1 cellular context compared by ENCODE assay signal in the genomic region with DNA sequence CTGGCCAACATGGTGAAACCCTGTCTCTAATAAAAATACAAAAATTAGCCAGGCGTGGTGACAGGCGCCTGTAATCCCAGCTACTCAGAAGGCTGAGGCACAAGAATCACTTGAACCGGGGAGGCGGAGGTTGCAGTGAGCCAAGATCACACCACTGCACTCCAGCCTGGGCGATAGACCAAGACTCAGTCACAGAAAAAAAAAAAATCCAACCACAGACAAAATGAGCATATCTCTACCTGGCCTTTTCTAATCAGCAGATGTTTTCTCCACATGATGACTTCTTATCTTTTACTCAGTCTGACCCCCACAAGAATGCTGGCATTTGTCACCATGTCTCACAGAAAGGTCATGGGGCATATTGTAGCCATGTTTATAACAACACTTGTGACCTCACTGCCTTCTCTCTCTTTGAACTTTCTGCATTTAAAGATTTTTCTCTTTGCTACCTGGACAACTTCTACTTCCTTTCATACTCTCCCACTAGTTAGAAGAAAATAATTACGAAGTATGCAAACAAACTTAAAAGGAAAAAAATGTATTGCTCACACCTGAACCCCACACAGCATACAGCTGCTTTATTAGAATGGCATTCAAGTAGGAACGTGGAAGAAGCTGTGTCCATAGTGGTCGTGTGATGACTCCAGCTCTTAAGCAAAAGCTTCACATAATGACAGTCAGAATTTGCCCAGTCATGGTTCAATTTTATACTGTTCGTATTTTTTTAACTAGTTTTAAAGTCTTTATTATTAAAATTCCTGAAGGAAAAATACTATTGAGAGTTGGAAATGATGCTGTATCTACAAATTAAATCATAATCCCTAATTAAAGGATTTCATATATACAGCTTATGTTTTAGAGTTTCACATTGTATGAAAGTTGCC.
TF ChIP-seq lines count a peak whose summit lies in the region.

No MANE protein-coding gene starts in this region.

TF ChIP-seq in K562, 482 proteins besides CTCF, POLR2A, EP300 and RAD21 (continued from another document and continues in another):
- TF ChIP-seq THRAP3 (IDR thresholded peaks at IDR 0.05; ENCODE audit: borderline replicate concordance) (no peak), ZEB2 (IDR thresholded peaks at IDR 0.05) (no peak), PTBP1 (IDR thresholded peaks at IDR 0.05; ENCODE audit: low read depth, low read length) (no peak), ZC3H4 (CRISPR knock-in tag; IDR thresholded peaks at IDR 0.05; ENCODE audit: borderline replicate concordance) (no peak), MTA3 (IDR thresholded peaks at IDR 0.05; ENCODE audit: borderline replicate concordance) (no peak), PHF20 (IDR thresholded peaks at IDR 0.05; ENCODE audit: partially characterized antibody) (no peak), SMARCA5 (IDR thresholded peaks at IDR 0.05) (no peak), ZFP30 (CRISPR knock-in tag; IDR thresholded peaks at IDR 0.05; ENCODE audit: borderline replicate concordance) (no peak), ZNF197 (CRISPR knock-in tag; IDR thresholded peaks at IDR 0.05; ENCODE audit: low read depth) (no peak), NFE2 (IDR thresholded peaks at IDR 0.05; ENCODE audit: low read depth) (peak; percentile 60; the same call in 1 of the 2 replicates), STAG1 (CRISPR knock-in tag; IDR thresholded peaks at IDR 0.05; ENCODE audit: borderline replicate concordance) (no peak), MEF2D (tag; conservative IDR thresholded peaks at IDR 0.05; ENCODE audit: low read depth) (no peak), FOXM1 (IDR thresholded peaks at IDR 0.05; ENCODE audit: low read depth) (no peak), FOXM1 (CRISPR knock-in tag; IDR thresholded peaks at IDR 0.05; ENCODE audit: low read depth) (no peak), ZNF561 (CRISPR knock-in tag; conservative IDR thresholded peaks at IDR 0.05) (no peak), MIER1 (IDR thresholded peaks at IDR 0.05; ENCODE audit: low read depth) (no peak), L3MBTL2 (IDR thresholded peaks at IDR 0.05) (no peak), SMARCB1 (IDR thresholded peaks at IDR 0.05; ENCODE audit: insufficient read length, low read depth) (no peak), MCM5 (IDR thresholded peaks at IDR 0.05; ENCODE audit: low read depth) (no peak), FIP1L1 (IDR thresholded peaks at IDR 0.05; ENCODE audit: low read depth, low read length, poor library complexity, severe bottlenecking) (no peak), HNRNPUL1 (IDR thresholded peaks at IDR 0.05; ENCODE audit: low read length) (no peak), BRD9 (IDR thresholded peaks at IDR 0.05; ENCODE audit: low read depth, partially characterized antibody) (no peak), POLR2G (IDR thresholded peaks at IDR 0.05; ENCODE audit: low read depth, low read length) (no peak), MCM2 (IDR thresholded peaks at IDR 0.05; ENCODE audit: low read depth) (no peak), ZNF384 (IDR thresholded peaks at IDR 0.05; ENCODE audit: low read depth, low read length) (peak; percentile 33; the same call in 1 of the 2 replicates), ZNF175 (CRISPR knock-in tag; IDR thresholded peaks at IDR 0.05; ENCODE audit: low read depth) (no peak), MAFF (IDR thresholded peaks at IDR 0.05; ENCODE audit: low read length) (0 out of 2 replicates have a peak, but pooled peaks have one; percentile 21), FOSL1 (tag; conservative IDR thresholded peaks at IDR 0.05) (0 out of 2 replicates have a peak, but pooled peaks have one; percentile 44), CBFA2T2 (conservative IDR thresholded peaks at IDR 0.05) (peak; percentile 54), TEAD1 (CRISPR knock-in tag; IDR thresholded peaks at IDR 0.05) (peak in 1 of 2 experiments; percentile 84; a peak in 2 of 4 replicates)
- TF ChIP-seq, protein P1, sequence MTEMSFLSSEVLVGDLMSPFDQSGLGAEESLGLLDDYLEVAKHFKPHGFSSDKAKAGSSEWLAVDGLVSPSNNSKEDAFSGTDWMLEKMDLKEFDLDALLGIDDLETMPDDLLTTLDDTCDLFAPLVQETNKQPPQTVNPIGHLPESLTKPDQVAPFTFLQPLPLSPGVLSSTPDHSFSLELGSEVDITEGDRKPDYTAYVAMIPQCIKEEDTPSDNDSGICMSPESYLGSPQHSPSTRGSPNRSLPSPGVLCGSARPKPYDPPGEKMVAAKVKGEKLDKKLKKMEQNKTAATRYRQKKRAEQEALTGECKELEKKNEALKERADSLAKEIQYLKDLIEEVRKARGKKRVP (CRISPR knock-in tag; IDR thresholded peaks at IDR 0.05), result no peak
- TF ChIP-seq, protein P2, sequence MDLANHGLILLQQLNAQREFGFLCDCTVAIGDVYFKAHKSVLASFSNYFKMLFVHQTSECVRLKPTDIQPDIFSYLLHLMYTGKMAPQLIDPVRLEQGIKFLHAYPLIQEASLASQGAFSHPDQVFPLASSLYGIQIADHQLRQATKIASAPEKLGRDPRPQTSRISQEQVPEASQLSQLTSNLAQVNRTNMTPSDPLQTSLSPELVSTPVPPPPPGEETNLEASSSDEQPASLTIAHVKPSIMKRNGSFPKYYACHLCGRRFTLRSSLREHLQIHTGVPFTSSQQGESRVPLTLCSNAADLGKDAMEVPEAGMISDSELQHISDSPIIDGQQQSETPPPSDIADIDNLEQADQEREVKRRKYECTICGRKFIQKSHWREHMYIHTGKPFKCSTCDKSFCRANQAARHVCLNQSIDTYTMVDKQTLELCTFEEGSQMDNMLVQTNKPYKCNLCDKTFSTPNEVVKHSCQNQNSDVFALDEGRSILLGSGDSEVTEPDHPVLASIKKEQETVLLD (IDR thresholded peaks at IDR 0.05), result no peak
- TF ChIP-seq, protein P3, sequence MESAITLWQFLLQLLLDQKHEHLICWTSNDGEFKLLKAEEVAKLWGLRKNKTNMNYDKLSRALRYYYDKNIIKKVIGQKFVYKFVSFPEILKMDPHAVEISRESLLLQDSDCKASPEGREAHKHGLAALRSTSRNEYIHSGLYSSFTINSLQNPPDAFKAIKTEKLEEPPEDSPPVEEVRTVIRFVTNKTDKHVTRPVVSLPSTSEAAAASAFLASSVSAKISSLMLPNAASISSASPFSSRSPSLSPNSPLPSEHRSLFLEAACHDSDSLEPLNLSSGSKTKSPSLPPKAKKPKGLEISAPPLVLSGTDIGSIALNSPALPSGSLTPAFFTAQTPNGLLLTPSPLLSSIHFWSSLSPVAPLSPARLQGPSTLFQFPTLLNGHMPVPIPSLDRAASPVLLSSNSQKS (CRISPR knock-in tag; IDR thresholded peaks at IDR 0.05), result no peak
- TF ChIP-seq, protein P4, sequence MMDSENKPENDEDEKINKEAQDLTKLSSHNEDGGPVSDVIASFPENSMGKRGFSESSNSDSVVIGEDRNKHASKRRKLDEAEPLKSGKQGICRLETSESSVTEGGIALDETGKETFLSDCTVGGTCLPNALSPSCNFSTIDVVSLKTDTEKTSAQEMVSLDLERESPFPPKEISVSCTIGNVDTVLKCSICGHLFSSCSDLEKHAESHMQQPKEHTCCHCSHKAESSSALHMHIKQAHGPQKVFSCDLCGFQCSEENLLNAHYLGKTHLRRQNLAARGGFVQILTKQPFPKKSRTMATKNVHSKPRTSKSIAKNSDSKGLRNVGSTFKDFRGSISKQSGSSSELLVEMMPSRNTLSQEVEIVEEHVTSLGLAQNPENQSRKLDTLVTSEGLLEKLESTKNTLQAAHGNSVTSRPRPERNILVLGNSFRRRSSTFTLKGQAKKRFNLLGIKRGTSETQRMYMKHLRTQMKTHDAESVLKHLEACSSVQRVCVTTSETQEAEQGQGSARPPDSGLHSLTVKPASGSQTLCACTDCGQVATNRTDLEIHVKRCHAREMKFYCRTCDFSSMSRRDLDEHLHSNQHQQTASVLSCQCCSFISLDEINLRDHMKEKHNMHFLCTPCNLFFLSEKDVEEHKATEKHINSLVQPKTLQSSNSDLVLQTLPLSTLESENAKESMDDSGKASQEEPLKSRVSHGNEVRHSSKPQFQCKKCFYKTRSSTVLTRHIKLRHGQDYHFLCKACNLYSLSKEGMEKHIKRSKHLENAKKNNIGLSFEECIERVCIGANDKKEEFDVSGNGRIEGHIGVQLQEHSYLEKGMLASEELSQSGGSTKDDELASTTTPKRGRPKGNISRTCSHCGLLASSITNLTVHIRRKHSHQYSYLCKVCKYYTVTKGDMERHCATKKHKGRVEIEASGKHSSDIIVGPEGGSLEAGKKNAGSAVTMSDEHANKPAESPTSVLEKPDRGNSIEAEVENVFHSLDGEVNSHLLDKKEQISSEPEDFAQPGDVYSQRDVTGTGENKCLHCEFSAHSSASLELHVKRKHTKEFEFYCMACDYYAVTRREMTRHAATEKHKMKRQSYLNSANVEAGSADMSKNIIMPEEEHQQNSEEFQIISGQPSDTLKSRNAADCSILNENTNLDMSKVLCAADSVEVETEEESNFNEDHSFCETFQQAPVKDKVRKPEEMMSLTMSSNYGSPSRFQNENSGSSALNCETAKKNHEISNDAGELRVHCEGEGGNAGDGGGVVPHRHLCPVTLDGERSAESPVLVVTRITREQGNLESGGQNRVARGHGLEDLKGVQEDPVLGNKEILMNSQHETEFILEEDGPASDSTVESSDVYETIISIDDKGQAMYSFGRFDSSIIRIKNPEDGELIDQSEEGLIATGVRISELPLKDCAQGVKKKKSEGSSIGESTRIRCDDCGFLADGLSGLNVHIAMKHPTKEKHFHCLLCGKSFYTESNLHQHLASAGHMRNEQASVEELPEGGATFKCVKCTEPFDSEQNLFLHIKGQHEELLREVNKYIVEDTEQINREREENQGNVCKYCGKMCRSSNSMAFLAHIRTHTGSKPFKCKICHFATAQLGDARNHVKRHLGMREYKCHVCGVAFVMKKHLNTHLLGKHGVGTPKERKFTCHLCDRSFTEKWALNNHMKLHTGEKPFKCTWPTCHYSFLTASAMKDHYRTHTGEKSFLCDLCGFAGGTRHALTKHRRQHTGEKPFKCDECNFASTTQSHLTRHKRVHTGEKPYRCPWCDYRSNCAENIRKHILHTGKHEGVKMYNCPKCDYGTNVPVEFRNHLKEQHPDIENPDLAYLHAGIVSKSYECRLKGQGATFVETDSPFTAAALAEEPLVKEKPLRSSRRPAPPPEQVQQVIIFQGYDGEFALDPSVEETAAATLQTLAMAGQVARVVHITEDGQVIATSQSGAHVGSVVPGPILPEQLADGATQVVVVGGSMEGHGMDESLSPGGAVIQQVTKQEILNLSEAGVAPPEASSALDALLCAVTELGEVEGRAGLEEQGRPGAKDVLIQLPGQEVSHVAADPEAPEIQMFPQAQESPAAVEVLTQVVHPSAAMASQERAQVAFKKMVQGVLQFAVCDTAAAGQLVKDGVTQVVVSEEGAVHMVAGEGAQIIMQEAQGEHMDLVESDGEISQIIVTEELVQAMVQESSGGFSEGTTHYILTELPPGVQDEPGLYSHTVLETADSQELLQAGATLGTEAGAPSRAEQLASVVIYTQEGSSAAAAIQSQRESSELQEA (IDR thresholded peaks at IDR 0.05; ENCODE audit: low read depth), result no peak
- TF ChIP-seq, protein P5, sequence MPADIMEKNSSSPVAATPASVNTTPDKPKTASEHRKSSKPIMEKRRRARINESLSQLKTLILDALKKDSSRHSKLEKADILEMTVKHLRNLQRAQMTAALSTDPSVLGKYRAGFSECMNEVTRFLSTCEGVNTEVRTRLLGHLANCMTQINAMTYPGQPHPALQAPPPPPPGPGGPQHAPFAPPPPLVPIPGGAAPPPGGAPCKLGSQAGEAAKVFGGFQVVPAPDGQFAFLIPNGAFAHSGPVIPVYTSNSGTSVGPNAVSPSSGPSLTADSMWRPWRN (IDR thresholded peaks at IDR 0.05; ENCODE audit: low read depth), result no peak
- TF ChIP-seq, protein P6, sequence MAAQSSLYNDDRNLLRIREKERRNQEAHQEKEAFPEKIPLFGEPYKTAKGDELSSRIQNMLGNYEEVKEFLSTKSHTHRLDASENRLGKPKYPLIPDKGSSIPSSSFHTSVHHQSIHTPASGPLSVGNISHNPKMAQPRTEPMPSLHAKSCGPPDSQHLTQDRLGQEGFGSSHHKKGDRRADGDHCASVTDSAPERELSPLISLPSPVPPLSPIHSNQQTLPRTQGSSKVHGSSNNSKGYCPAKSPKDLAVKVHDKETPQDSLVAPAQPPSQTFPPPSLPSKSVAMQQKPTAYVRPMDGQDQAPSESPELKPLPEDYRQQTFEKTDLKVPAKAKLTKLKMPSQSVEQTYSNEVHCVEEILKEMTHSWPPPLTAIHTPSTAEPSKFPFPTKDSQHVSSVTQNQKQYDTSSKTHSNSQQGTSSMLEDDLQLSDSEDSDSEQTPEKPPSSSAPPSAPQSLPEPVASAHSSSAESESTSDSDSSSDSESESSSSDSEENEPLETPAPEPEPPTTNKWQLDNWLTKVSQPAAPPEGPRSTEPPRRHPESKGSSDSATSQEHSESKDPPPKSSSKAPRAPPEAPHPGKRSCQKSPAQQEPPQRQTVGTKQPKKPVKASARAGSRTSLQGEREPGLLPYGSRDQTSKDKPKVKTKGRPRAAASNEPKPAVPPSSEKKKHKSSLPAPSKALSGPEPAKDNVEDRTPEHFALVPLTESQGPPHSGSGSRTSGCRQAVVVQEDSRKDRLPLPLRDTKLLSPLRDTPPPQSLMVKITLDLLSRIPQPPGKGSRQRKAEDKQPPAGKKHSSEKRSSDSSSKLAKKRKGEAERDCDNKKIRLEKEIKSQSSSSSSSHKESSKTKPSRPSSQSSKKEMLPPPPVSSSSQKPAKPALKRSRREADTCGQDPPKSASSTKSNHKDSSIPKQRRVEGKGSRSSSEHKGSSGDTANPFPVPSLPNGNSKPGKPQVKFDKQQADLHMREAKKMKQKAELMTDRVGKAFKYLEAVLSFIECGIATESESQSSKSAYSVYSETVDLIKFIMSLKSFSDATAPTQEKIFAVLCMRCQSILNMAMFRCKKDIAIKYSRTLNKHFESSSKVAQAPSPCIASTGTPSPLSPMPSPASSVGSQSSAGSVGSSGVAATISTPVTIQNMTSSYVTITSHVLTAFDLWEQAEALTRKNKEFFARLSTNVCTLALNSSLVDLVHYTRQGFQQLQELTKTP (IDR thresholded peaks at IDR 0.05; ENCODE audit: low read depth in 1 of 2, partially characterized antibody in 2 of 2), result no peak
